ENCODE assay signal across 10 cellular contexts in the genomic region with DNA sequence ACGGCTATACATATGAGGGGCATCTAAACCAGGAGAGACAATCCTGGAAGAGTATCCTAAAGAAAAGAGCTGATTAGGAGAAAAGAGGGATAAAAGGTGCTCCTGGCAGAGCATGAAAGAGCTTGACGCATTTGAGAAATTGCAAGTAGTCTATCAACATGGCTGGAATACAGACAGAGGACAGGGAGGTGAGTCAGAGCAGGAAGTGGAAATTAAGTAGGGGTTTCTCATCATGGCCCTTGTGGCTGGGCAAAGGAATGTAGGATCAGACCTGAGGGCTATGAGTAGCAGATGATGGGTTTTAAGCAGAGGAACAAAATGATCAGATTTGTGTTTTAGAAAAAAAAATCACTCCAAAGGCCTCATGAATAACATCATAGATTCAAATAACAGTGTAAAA. TPM values are rescaled to one million over a fixed set of nuclear protein-coding genes. Genes with fewer than 3 reads are reported as not detected.
DNase-seq lines count a peak whose midpoint lies in the region; ATAC-seq, FAIRE-seq and TF ChIP-seq lines count a peak whose summit lies in the region.
"Had no signal": no experiment of that assay in that cellular context is flagged by ENCODE, and none has a peak within 500 bp of the region (broad histone marks: within the 10 kb centered on the region; RNA-seq: fewer than 3 reads in every experiment).

No MANE protein-coding gene starts in this region.

- DNase-seq in DMS53 (lab: John Stamatoyannopoulos, UW) (peak; percentile 45), KBM-7 (peak; percentile 9), bronchial epithelial cell (ENCODE audit: low read depth) (peak; percentile 93), myocyte (ENCODE audit: low read depth) (peak; percentile 59)
- no peak for DNase-seq in activated T-cell treated with anti-CD3 and anti-CD28 coated beads, Interleukin-2, amount 50 U/mL, for 48 hours
- no peak for DNase-seq in activated CD4-positive, CD25-positive, alpha-beta regulatory T cell (lab: John Stamatoyannopoulos, UW)
- DNase-seq: activated T-cell treated with anti-CD3 and anti-CD28 coated beads for 4 hours, DMS79 had no signal

- ATAC-seq in GM18873 (IDR thresholded peaks at IDR 0.05; ENCODE audit: low FRiP score, unreplicated experiment), result no peak
- no peak for ATAC-seq in GM21529 (IDR thresholded peaks at IDR 0.05; ENCODE audit: unreplicated experiment)

- TF ChIP-seq CTCF in bronchial epithelial cell (IDR thresholded peaks at IDR 0.05; ENCODE audit: insufficient read depth, low read length, severe bottlenecking), result no peak

- no peak for FAIRE-seq in bronchial epithelial cell (lab: Jason Lieb, UNC)

- in situ Hi-C loops in KBM-7 (cut with MboI; ENCODE audit: low pct_unique_long_range_greater_than_20kb, low sequenced_read_pairs), result no loop called here

- no peaks in the 10 kb centered on the region for H3K27me3 ChIP-seq in bronchial epithelial cell (ENCODE audit: control insufficient read depth, insufficient read depth, low read length)

- no peaks in the 10 kb centered on the region for H3K36me3 ChIP-seq in bronchial epithelial cell (ENCODE audit: control insufficient read depth, insufficient read depth, low read length)

- H3K4me3 ChIP-seq in bronchial epithelial cell (ENCODE audit: low read depth, low read length), result no peak overlapping the region

RNA-seq across cellular contexts. Expression of a gene that starts 49.2 kb away (rescaled TPM):
- total RNA-seq in bronchial epithelial cell (114 and 127 TPM in 2 replicates), myocyte (92.4 and 200 TPM in 2 replicates)
- 134 TPM for polyA plus RNA-seq in myocyte (2012)

Comparison
In these comparisons a context has a peak if more than half of its experiments do, and no peak if none do; other contexts are left out.
1. DNase-seq: peak in DMS53 (single experiment), KBM-7 (single experiment), bronchial epithelial cell (single experiment) and myocyte (single experiment); none in activated T-cell treated with anti-CD3 and anti-CD28 coated beads, Interleukin-2, amount 50 U/mL, for 48 hours (0 of 2) and activated CD4-positive, CD25-positive, alpha-beta regulatory T cell (0 of 4).